27 cellular contexts compared by ENCODE assay signal in the genomic region with DNA sequence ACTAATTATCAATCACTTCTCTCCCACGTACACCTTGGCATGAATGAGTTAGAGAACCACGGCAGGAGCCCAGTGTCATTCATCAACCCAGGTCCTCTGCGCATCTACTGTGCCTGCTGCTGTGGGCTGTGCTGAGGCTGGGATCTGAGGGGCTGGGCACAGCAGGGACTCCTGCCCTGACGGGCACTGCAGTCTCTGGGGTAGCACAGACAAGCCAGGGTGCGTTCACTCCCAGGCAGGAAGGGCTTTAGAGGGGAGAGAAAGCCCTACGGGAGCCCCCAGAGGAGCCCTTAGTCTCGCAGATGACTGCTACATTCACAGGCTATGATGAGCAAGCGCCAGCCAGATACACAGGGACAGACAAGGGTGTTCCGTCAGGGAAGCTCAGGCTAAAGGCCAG. TPM values are rescaled to one million over a fixed set of nuclear protein-coding genes. Genes with fewer than 3 reads are reported as not detected.
DNase-seq lines count a peak whose midpoint lies in the region; ATAC-seq and TF ChIP-seq lines count a peak whose summit lies in the region.
"Had no signal": no experiment of that assay in that cellular context is flagged by ENCODE, and none has a peak within 500 bp of the region (broad histone marks: within the 10 kb centered on the region; RNA-seq: fewer than 3 reads in every experiment).

No MANE protein-coding gene starts in this region.

- H3K14ac ChIP-seq in neuronal stem cell (ENCODE audit: low read length) = no peak overlapping the region

- H3K18ac ChIP-seq in neuronal stem cell (ENCODE audit: low read length) = no peak overlapping the region

- DNase-seq in stimulated activated naive CD8-positive, alpha-beta T cell treated with anti-CD3 and anti-CD28 coated beads, Interleukin-15, amount 100 ng/mL, for 72 hours = no peak
- DNase-seq in stimulated activated naive CD8-positive, alpha-beta T cell treated with anti-CD3 and anti-CD28 coated beads, Interleukin-15, Interleukin-2, amounts not matched to agents 100 U/mL and 50 U/mL, for 24 hours = no peak
- DNase-seq in neuronal stem cell (ENCODE audit: low spot score) = no peak
- DNase-seq in testis = no peak
- DNase-seq: C1 segment of cervical spinal cord; CD4-positive, alpha-beta memory T cell; COR-L47; DMS79; EL; GDM1; KG1; MG63; NCI-H1105 treated with DMSO at 0.1 percent for 48 hours; NCI-H146; NCI-H1930; NCI-H446 treated with DMSO at 0.1 percent for 48 hours; NCI-H526; NCI-H82; NK-92 treated with Interleukin-12 subunit alpha and Interleukin-12 subunit beta, amount 100 ng/mL, for 24 hours; PC-3 had no signal

- no peak overlapping the region for H2BK15ac ChIP-seq in neuronal stem cell (ENCODE audit: low read length)

- H3K23ac ChIP-seq in neuronal stem cell (ENCODE audit: low read depth, low read length, poor library complexity) = no peak overlapping the region

- H3K9ac ChIP-seq in neuronal stem cell (ENCODE audit: low read depth, low read length, poor library complexity) = no peak overlapping the region

- H3K4me3 ChIP-seq in neuronal stem cell (ENCODE audit: low read length in 2 of 2) = no peak overlapping the region
- no peak overlapping the region for H3K4me3 ChIP-seq in testis
- H3K4me3 ChIP-seq: GM12878, MG63, SJSA1 had no signal

- H3K4me1 ChIP-seq in neuronal stem cell (ENCODE audit: control insufficient read depth in 2 of 2, insufficient read depth in 1 of 2, low read depth in 1 of 2, low read length in 2 of 2) (peaks cover 0 to 5% of the 10 kb centered on the region in 2 donors), testis (peaks cover 8% of the 10 kb centered on the region)
- H3K4me1 ChIP-seq: SJSA1 had no signal

- ATAC-seq in stimulated activated naive CD8-positive, alpha-beta T cell treated with anti-CD3 and anti-CD28 coated beads, Interleukin-15, amount 100 ng/mL, for 72 hours = peak; percentile 16
- no peak for ATAC-seq in stimulated activated naive CD8-positive, alpha-beta T cell treated with anti-CD3 and anti-CD28 coated beads, Interleukin-15, Interleukin-2, amounts not matched to agents 100 U/mL and 50 U/mL, for 24 hours
- no peak for ATAC-seq in GM18520 (IDR thresholded peaks at IDR 0.05; ENCODE audit: unreplicated experiment)
- no peak for ATAC-seq in HG03095 (IDR thresholded peaks at IDR 0.05; ENCODE audit: unreplicated experiment)
- ATAC-seq in HG03108 (IDR thresholded peaks at IDR 0.05; ENCODE audit: unreplicated experiment) = no peak
- ATAC-seq: GM12878, PC-3, Right ventricle myocardium inferior had no signal

- H3K36me3 Mint-ChIP-seq in dendritic cell treated with granulocyte-macrophage colony-stimulating factor and Interleukin-4, amounts not matched to agents 40 ng/mL and 50 ng/mL, for 4 days (ENCODE audit: low read depth) = no peaks in the 10 kb centered on the region

- H3K4me2 ChIP-seq in neuronal stem cell (ENCODE audit: insufficient read depth, low read length, poor library complexity, severe bottlenecking) = no peak overlapping the region

- TF ChIP-seq CTCF in testis (IDR thresholded peaks at IDR 0.05) = no peak

- no peak overlapping the region for H2AFZ ChIP-seq in neuronal stem cell (ENCODE audit: low read length)

- no peak overlapping the region for H3K27ac ChIP-seq in neuronal stem cell (replicated peaks; ENCODE audit: low read length)
- no peak overlapping the region for H3K27ac ChIP-seq in testis
- H3K27ac ChIP-seq: SJSA1 had no signal

- no peak overlapping the region for H3K4me3 Mint-ChIP-seq in stimulated activated naive CD8-positive, alpha-beta T cell treated with anti-CD3 and anti-CD28 coated beads, Interleukin-15, amount 100 ng/mL, for 72 hours
- no peak overlapping the region for H3K4me3 Mint-ChIP-seq in dendritic cell treated with granulocyte-macrophage colony-stimulating factor and Interleukin-4, amounts not matched to agents 40 ng/mL and 50 ng/mL, for 4 days
- H3K4me3 Mint-ChIP-seq: CD4-positive, alpha-beta memory T cell had no signal

- no peak overlapping the region for H2BK120ac ChIP-seq in neuronal stem cell (ENCODE audit: low read depth, low read length)

- H3K4ac ChIP-seq in neuronal stem cell (ENCODE audit: low read length) = no peak overlapping the region

- H3K9me3 ChIP-seq in neuronal stem cell (replicated peaks in 1 of 2; ENCODE audit: control insufficient read depth in 2 of 2, insufficient read depth in 1 of 2, low read depth in 1 of 2, low read length in 2 of 2) = no peaks in the 10 kb centered on the region
- H3K9me3 ChIP-seq in testis = no peaks in the 10 kb centered on the region
- H3K9me3 ChIP-seq: MG63, SJSA1 had no signal

- H3K4me1 Mint-ChIP-seq in stimulated activated naive CD8-positive, alpha-beta T cell treated with anti-CD3 and anti-CD28 coated beads, Interleukin-15, amount 100 ng/mL, for 72 hours = peaks cover 8% of the 10 kb centered on the region
- H3K4me1 Mint-ChIP-seq in dendritic cell treated with granulocyte-macrophage colony-stimulating factor and Interleukin-4, amounts not matched to agents 40 ng/mL and 50 ng/mL, for 4 days (ENCODE audit: low read depth) = peaks cover 31% of the 10 kb centered on the region

- H3K9me3 Mint-ChIP-seq in stimulated activated naive CD8-positive, alpha-beta T cell treated with anti-CD3 and anti-CD28 coated beads, Interleukin-15, amount 100 ng/mL, for 72 hours = no peaks in the 10 kb centered on the region
- no peaks in the 10 kb centered on the region for H3K9me3 Mint-ChIP-seq in dendritic cell treated with granulocyte-macrophage colony-stimulating factor and Interleukin-4, amounts not matched to agents 40 ng/mL and 50 ng/mL, for 4 days

- no peak overlapping the region for H2BK5ac ChIP-seq in neuronal stem cell (ENCODE audit: low read length)

- no peak overlapping the region for H4K91ac ChIP-seq in neuronal stem cell (ENCODE audit: low read depth, low read length, poor library complexity)

- H3K79me1 ChIP-seq in neuronal stem cell (ENCODE audit: low read depth, low read length) = no peaks in the 10 kb centered on the region

- no CpG with 5 or more reads among the region's 9 CpGs for WGBS in neuronal stem cell (ENCODE audit: extremely low coverage in 2 of 2, insufficient read length in 2 of 2, insufficient replicate concordance in 1 of 2), 2 donors
- 82 to 96% methylated on average over 5 to 9 of the region's 9 CpGs for WGBS in testis, 2 donors

- TF ChIP-seq POLR2A in testis (IDR thresholded peaks at IDR 0.05) = no peak

- H2AK5ac ChIP-seq in neuronal stem cell (ENCODE audit: low read depth, low read length) = peak overlapping the region; percentile 37

- intact Hi-C loops in dendritic cell treated with granulocyte-macrophage colony-stimulating factor and Interleukin-4, amounts not matched to agents 40 ng/mL and 50 ng/mL, for 4 days (cut with micrococcal nuclease) = no loop called here
- intact Hi-C loops in testis (cut with DNase I; ENCODE audit: low total_unique reads) = no loop called here

- no peak overlapping the region for H3K27ac Mint-ChIP-seq in stimulated activated naive CD8-positive, alpha-beta T cell treated with anti-CD3 and anti-CD28 coated beads, Interleukin-15, amount 100 ng/mL, for 72 hours
- peak overlapping the region; percentile 3 for H3K27ac Mint-ChIP-seq in dendritic cell treated with granulocyte-macrophage colony-stimulating factor and Interleukin-4, amounts not matched to agents 40 ng/mL and 50 ng/mL, for 4 days

- H3K27me3 Mint-ChIP-seq in stimulated activated naive CD8-positive, alpha-beta T cell treated with anti-CD3 and anti-CD28 coated beads, Interleukin-15, amount 100 ng/mL, for 72 hours = peaks cover 67% of the 10 kb centered on the region
- H3K27me3 Mint-ChIP-seq in dendritic cell treated with granulocyte-macrophage colony-stimulating factor and Interleukin-4, amounts not matched to agents 40 ng/mL and 50 ng/mL, for 4 days = peaks cover 42% of the 10 kb centered on the region

- no peak overlapping the region for H4K8ac ChIP-seq in neuronal stem cell (ENCODE audit: low read depth, low read length)

- H3K27me3 ChIP-seq in neuronal stem cell (ENCODE audit: control insufficient read depth in 3 of 3, insufficient read depth in 3 of 3, low read depth in 1 of 3, low read length in 3 of 3) = peaks cover 0 to 5% (median 0%) of the 10 kb centered on the region in 3 experiments
- H3K27me3 ChIP-seq in testis = no peaks in the 10 kb centered on the region
- H3K27me3 ChIP-seq: MG63, SJSA1 had no signal

- no peaks in the 10 kb centered on the region for H3K36me3 ChIP-seq in neuronal stem cell (replicated peaks in 1 of 2; ENCODE audit: control insufficient read depth in 2 of 2, insufficient read depth in 2 of 2, low read length in 2 of 2)
- no peaks in the 10 kb centered on the region for H3K36me3 ChIP-seq in testis (ENCODE audit: low read depth, missing control alignments)
- H3K36me3 ChIP-seq: MG63, SJSA1 had no signal

- no peak overlapping the region for H2BK12ac ChIP-seq in neuronal stem cell (ENCODE audit: low read length)

RNA-seq across cellular contexts. Expression of a gene that starts 8.1 kb away (rescaled TPM):
- 12.6 TPM for polyA plus RNA-seq in neuronal stem cell (2013, experiment 1 of 2)
- polyA plus RNA-seq in neuronal stem cell (2013, experiment 2 of 2) = 13.2 TPM
- total RNA-seq in testis = 10 to 100 TPM; 19.8 to 21.7 TPM
- polyA plus RNA-seq in testis (ENCODE audit: insufficient read depth, low read depth, low replicate concordance) = 18.4 TPM

RNA-seq across cellular contexts. Expression of a gene that starts 48.7 kb away (rescaled TPM):
- 0.14 TPM for polyA plus RNA-seq in neuronal stem cell (2013, experiment 1 of 2)
- 0.10 TPM for polyA plus RNA-seq in neuronal stem cell (2013, experiment 2 of 2)
- 1 to 10 TPM; 1.7 to 1.9 TPM for total RNA-seq in testis
- polyA plus RNA-seq in testis (ENCODE audit: insufficient read depth, low read depth, low replicate concordance) = not detected
